11 cellular contexts compared by ENCODE assay signal in the genomic region with DNA sequence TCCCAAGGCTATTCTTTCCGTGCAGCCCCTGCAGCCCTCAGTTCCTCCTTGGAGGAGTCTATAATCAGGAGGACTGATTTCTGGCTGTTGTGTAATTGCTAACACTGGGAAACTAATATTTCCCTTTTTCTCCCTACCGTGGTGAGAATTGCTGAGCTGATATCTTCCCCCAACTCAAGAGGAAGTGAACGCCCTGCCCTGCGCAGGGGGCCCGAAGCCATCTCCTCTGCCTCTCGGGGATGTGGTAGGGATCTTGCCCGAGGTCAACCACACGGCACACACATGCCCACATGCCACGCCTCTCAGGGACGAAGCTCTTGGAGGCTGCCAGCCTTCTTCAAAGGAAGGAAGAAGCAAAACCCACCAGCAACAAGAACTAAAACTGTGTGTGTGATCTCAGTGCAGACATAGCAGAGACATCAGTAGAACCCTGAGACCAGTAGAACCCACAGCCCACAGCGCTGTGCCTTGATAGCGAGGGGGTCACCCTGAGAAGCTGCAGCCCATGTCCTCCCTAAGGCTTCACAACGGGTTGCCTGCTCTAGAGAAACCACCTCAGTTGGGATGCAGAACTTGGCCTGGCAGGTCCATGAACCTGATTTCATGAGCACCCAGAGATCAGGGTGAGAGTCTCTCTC. TPM values are rescaled to one million over a fixed set of nuclear protein-coding genes. Genes with fewer than 3 reads are reported as not detected.
DNase-seq lines count a peak whose midpoint lies in the region; ATAC-seq and TF ChIP-seq lines count a peak whose summit lies in the region.
"Had no signal": no experiment of that assay in that cellular context is flagged by ENCODE, and none has a peak within 500 bp of the region (broad histone marks: within the 10 kb centered on the region; RNA-seq: fewer than 3 reads in every experiment).

No MANE protein-coding gene starts in this region.

- TF ChIP-seq CTCF in CD14-positive monocyte (IDR thresholded peaks at IDR 0.05), result no peak
- TF ChIP-seq CTCF in endodermal cell (conservative IDR thresholded peaks at IDR 0.05), result no peak

- DNase-seq in CD14-positive monocyte (ENCODE audit: low spot score), result peak; percentile 70
- no peak for DNase-seq in SK-N-MC (ENCODE audit: low read depth, low spot score)
- DNase-seq in activated naive CD8-positive, alpha-beta T cell treated with anti-CD3 and anti-CD28 coated beads, Interleukin-2, amount 50 U/mL, for 24 hours, result peak; percentile 42
- peak; percentile 21 for DNase-seq in myocyte (ENCODE audit: low read depth)
- DNase-seq in SW 1271 (lab: John Stamatoyannopoulos, UW), result no peak
- DNase-seq in endodermal cell, result no peak
- DNase-seq: amniotic stem cell, small intestine had no signal

- H3K9ac ChIP-seq in SK-N-MC (ENCODE audit: insufficient read length) (no peak overlapping the region), endodermal cell (ENCODE audit: extremely low read depth, low read length, poor library complexity, severe bottlenecking) (no peak overlapping the region)

- WGBS in endodermal cell (ENCODE audit: insufficient coverage in 1 of 2, insufficient read length in 1 of 2), 2 experiments, result 92 to 93% methylated on average over 11 to 13 of the region's 13 CpGs

- peak; percentile 75 for ATAC-seq in activated naive CD8-positive, alpha-beta T cell treated with anti-CD3 and anti-CD28 coated beads, Interleukin-2, amount 50 U/mL, for 24 hours
- ATAC-seq in HG02840 (IDR thresholded peaks at IDR 0.05; ENCODE audit: low FRiP score, unreplicated experiment) (no peak), GM21360 (IDR thresholded peaks at IDR 0.05; ENCODE audit: unreplicated experiment) (no peak)

- H3K4me1 Mint-ChIP-seq in CD14-positive monocyte (peaks cover 61% of the 10 kb centered on the region), endodermal cell (no peaks in the 10 kb centered on the region)
- H3K4me1 Mint-ChIP-seq in activated naive CD8-positive, alpha-beta T cell treated with anti-CD3 and anti-CD28 coated beads, Interleukin-2, amount 50 U/mL, for 24 hours, result peaks cover 31% of the 10 kb centered on the region

- H3K9me3 ChIP-seq in SK-N-MC (ENCODE audit: low read depth, low read length) (no peaks in the 10 kb centered on the region), endodermal cell (ENCODE audit: control insufficient read depth, low read length) (no peaks in the 10 kb centered on the region)

- H3K36me3 ChIP-seq in SK-N-MC (ENCODE audit: insufficient read depth, low read length), result no peaks in the 10 kb centered on the region
- no peaks in the 10 kb centered on the region for H3K36me3 ChIP-seq in endodermal cell (ENCODE audit: control insufficient read depth, insufficient read depth, low read length)

- H3K27me3 Mint-ChIP-seq in CD14-positive monocyte (ENCODE audit: low read depth in 3 of 3) (peaks cover 0 to 4% (median 2%) of the 10 kb centered on the region in 3 donors), endodermal cell (ENCODE audit: insufficient read depth) (peaks cover 9% of the 10 kb centered on the region)
- no peaks in the 10 kb centered on the region for H3K27me3 Mint-ChIP-seq in activated naive CD8-positive, alpha-beta T cell treated with anti-CD3 and anti-CD28 coated beads, Interleukin-2, amount 50 U/mL, for 24 hours

- no peaks in the 10 kb centered on the region for H3K36me3 Mint-ChIP-seq in CD14-positive monocyte
- H3K36me3 Mint-ChIP-seq in activated naive CD8-positive, alpha-beta T cell treated with anti-CD3 and anti-CD28 coated beads, Interleukin-2, amount 50 U/mL, for 24 hours (ENCODE audit: low read depth), result no peaks in the 10 kb centered on the region
- H3K36me3 Mint-ChIP-seq in endodermal cell (ENCODE audit: low read depth), result no peaks in the 10 kb centered on the region

- H3K27ac ChIP-seq in SK-N-MC (no peak overlapping the region), endodermal cell (ENCODE audit: low read depth, low read length) (no peak overlapping the region)
- H3K27ac ChIP-seq: hepatocyte had no signal

- H3K27me3 ChIP-seq in endodermal cell (ENCODE audit: control insufficient read depth, insufficient read depth, low read length, poor library complexity, severe bottlenecking), result no peaks in the 10 kb centered on the region
- H3K27me3 ChIP-seq: hepatocyte had no signal

- H3K9me3 Mint-ChIP-seq in CD14-positive monocyte (no peaks in the 10 kb centered on the region), endodermal cell (no peaks in the 10 kb centered on the region)
- no peaks in the 10 kb centered on the region for H3K9me3 Mint-ChIP-seq in activated naive CD8-positive, alpha-beta T cell treated with anti-CD3 and anti-CD28 coated beads, Interleukin-2, amount 50 U/mL, for 24 hours

- intact Hi-C loops in CD14-positive monocyte (cut with micrococcal nuclease), result no loop called here

- H3K27ac Mint-ChIP-seq in CD14-positive monocyte, result peak overlapping the region; percentile 87 to 93 (median 92)
- H3K27ac Mint-ChIP-seq in activated naive CD8-positive, alpha-beta T cell treated with anti-CD3 and anti-CD28 coated beads, Interleukin-2, amount 50 U/mL, for 24 hours, result no peak overlapping the region
- no peak overlapping the region for H3K27ac Mint-ChIP-seq in endodermal cell

- H3K4me1 ChIP-seq in endodermal cell (ENCODE audit: control insufficient read depth, insufficient read depth, low read length), result no peaks in the 10 kb centered on the region

- H3K4me3 ChIP-seq in SK-N-MC (peak overlapping the region; percentile 43; the same call in 1 of the 2 replicates), endodermal cell (ENCODE audit: low read length) (no peak overlapping the region)
- H3K4me3 ChIP-seq: hepatocyte had no signal

- H3K4me3 Mint-ChIP-seq in CD14-positive monocyte (peak overlapping the region; percentile 49 to 89), endodermal cell (no peak overlapping the region)
- H3K4me3 Mint-ChIP-seq in activated naive CD8-positive, alpha-beta T cell treated with anti-CD3 and anti-CD28 coated beads, Interleukin-2, amount 50 U/mL, for 24 hours, result no peak overlapping the region

RNA-seq across cellular contexts. Expression of a gene that starts 8.9 kb away (rescaled TPM):
- polyA plus RNA-seq in CD14-positive monocyte, result 10 to 100 TPM in 1 of 2 donors, 1 to 10 TPM in 1; 8.5 to 12.3 TPM
- total RNA-seq in myocyte, result 10.2 and 18.0 TPM in 2 replicates
- polyA plus RNA-seq in myocyte (2012), result 13.6 TPM
- 10 to 100 TPM; 19.5 to 33.7 TPM for total RNA-seq in endodermal cell
- 33.4 TPM for polyA plus RNA-seq in endodermal cell (2013, experiment 1 of 2)
- 27.4 TPM for polyA plus RNA-seq in endodermal cell (2013, experiment 2 of 2)

Comparison
In these comparisons a context has a peak if more than half of its experiments do, and no peak if none do; other contexts are left out.
1. DNase-seq: peak in CD14-positive monocyte (single experiment), activated naive CD8-positive, alpha-beta T cell treated with anti-CD3 and anti-CD28 coated beads, Interleukin-2, amount 50 U/mL, for 24 hours (single experiment) and myocyte (single experiment); none in SK-N-MC (single experiment), SW 1271 (0 of 2) and endodermal cell (single experiment).
2. H3K27ac Mint-ChIP-seq: peak in CD14-positive monocyte (7 of 7); none in activated naive CD8-positive, alpha-beta T cell treated with anti-CD3 and anti-CD28 coated beads, Interleukin-2, amount 50 U/mL, for 24 hours (single experiment) and endodermal cell (single experiment).
3. H3K4me3 Mint-ChIP-seq: peak in CD14-positive monocyte (2 of 2); none in activated naive CD8-positive, alpha-beta T cell treated with anti-CD3 and anti-CD28 coated beads, Interleukin-2, amount 50 U/mL, for 24 hours (single experiment) and endodermal cell (single experiment).